Comparison of ENCODE assay signal across 1 cellular context in the genomic region with DNA sequence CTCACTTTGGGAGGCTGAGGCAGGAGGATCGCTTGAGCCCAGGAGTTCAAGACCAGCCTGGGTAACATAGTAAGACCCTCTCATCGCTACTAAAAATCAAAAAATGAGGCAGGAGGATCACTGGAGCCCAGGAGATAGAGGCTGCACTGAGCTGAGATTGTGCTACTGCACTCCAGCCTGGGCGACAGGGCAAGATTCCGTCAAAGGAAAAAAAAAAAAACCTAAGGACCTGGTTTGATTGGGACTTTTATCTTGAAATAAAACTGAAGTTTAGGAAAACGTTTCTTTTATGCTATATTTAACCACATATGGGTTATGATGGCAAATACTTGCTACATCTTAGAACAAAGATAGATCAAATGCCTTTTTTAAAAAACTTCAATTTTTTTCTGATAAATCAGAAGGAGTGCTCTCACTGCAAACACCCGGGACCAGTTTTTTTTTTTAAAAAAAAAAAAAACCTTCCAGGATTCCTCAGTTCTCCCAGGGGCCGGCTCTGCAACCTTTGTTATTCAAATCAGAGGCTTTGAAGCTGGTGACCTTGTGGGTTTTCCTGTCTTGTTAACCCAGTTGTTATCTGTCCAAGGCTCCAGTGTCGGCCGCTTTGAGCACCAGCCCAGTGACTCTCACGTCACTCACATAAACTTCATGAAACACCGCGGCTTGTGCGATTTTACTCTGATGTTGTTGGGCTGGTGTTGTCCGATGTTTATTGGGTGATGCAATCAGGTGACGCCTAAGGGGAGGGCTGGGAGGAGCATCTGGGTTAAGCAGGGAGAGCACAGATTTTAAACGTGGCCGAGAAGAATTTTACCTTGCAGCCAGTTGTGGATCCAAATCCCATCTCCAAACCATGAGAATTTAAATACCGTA.
TF ChIP-seq lines count a peak whose summit lies in the region.

No MANE protein-coding gene starts in this region.

TF ChIP-seq in HepG2, 621 proteins besides CTCF, POLR2A, EP300 and RAD21 (continued from another document and continues in another):
- TF ChIP-seq, protein P1, sequence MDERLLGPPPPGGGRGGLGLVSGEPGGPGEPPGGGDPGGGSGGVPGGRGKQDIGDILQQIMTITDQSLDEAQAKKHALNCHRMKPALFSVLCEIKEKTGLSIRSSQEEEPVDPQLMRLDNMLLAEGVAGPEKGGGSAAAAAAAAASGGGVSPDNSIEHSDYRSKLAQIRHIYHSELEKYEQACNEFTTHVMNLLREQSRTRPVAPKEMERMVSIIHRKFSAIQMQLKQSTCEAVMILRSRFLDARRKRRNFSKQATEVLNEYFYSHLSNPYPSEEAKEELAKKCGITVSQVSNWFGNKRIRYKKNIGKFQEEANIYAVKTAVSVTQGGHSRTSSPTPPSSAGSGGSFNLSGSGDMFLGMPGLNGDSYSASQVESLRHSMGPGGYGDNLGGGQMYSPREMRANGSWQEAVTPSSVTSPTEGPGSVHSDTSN (CRISPR knock-in tag; IDR thresholded peaks at IDR 0.05), result peak; percentile 63
- TF ChIP-seq, protein P2, sequence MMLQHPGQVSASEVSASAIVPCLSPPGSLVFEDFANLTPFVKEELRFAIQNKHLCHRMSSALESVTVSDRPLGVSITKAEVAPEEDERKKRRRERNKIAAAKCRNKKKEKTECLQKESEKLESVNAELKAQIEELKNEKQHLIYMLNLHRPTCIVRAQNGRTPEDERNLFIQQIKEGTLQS (CRISPR knock-in tag; IDR thresholded peaks at IDR 0.05), result peak; percentile 93
- no peak for TF ChIP-seq POLR2G (IDR thresholded peaks at IDR 0.05; ENCODE audit: low read depth, low read length)
- peak; percentile 16 to 84; a peak in 3 of 4 replicates for TF ChIP-seq NR2F1 (CRISPR knock-in tag; IDR thresholded peaks at IDR 0.05)
- TF ChIP-seq ASH2L (IDR thresholded peaks at IDR 0.05; ENCODE audit: insufficient read length, low read depth, low read length), result peak; percentile 48
- TF ChIP-seq EZH2 (conservative IDR thresholded peaks at IDR 0.05; ENCODE audit: low read depth, low read length), result no peak
- TF ChIP-seq SCMH1 (CRISPR knock-in tag; IDR thresholded peaks at IDR 0.05; ENCODE audit: borderline replicate concordance), result no peak
- TF ChIP-seq ZBTB8A (CRISPR knock-in tag; IDR thresholded peaks at IDR 0.05; ENCODE audit: borderline replicate concordance, low read depth), result no peak
- TF ChIP-seq, protein P3, sequence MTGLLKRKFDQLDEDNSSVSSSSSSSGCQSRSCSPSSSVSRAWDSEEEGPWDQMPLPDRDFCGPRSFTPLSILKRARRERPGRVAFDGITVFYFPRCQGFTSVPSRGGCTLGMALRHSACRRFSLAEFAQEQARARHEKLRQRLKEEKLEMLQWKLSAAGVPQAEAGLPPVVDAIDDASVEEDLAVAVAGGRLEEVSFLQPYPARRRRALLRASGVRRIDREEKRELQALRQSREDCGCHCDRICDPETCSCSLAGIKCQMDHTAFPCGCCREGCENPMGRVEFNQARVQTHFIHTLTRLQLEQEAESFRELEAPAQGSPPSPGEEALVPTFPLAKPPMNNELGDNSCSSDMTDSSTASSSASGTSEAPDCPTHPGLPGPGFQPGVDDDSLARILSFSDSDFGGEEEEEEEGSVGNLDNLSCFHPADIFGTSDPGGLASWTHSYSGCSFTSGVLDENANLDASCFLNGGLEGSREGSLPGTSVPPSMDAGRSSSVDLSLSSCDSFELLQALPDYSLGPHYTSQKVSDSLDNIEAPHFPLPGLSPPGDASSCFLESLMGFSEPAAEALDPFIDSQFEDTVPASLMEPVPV (CRISPR knock-in tag; IDR thresholded peaks at IDR 0.05), result no peak
- no peak for TF ChIP-seq ZFAT (CRISPR knock-in tag; conservative IDR thresholded peaks at IDR 0.05)
- TF ChIP-seq, protein P4, sequence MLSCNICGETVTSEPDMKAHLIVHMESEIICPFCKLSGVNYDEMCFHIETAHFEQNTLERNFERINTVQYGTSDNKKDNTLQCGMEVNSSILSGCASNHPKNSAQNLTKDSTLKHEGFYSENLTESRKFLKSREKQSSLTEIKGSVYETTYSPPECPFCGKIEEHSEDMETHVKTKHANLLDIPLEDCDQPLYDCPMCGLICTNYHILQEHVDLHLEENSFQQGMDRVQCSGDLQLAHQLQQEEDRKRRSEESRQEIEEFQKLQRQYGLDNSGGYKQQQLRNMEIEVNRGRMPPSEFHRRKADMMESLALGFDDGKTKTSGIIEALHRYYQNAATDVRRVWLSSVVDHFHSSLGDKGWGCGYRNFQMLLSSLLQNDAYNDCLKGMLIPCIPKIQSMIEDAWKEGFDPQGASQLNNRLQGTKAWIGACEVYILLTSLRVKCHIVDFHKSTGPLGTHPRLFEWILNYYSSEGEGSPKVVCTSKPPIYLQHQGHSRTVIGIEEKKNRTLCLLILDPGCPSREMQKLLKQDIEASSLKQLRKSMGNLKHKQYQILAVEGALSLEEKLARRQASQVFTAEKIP (CRISPR knock-in tag; IDR thresholded peaks at IDR 0.05; ENCODE audit: borderline replicate concordance), result no peak
- TF ChIP-seq, protein P5, sequence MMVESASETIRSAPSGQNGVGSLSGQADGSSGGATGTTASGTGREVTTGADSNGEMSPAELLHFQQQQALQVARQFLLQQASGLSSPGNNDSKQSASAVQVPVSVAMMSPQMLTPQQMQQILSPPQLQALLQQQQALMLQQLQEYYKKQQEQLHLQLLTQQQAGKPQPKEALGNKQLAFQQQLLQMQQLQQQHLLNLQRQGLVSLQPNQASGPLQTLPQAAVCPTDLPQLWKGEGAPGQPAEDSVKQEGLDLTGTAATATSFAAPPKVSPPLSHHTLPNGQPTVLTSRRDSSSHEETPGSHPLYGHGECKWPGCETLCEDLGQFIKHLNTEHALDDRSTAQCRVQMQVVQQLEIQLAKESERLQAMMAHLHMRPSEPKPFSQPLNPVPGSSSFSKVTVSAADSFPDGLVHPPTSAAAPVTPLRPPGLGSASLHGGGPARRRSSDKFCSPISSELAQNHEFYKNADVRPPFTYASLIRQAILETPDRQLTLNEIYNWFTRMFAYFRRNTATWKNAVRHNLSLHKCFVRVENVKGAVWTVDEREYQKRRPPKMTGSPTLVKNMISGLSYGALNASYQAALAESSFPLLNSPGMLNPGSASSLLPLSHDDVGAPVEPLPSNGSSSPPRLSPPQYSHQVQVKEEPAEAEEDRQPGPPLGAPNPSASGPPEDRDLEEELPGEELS (CRISPR knock-in tag; IDR thresholded peaks at IDR 0.05), result peak; percentile 99
- TF ChIP-seq CC2D1A (CRISPR knock-in tag; IDR thresholded peaks at IDR 0.05), result no peak
- TF ChIP-seq ZNF510 (CRISPR knock-in tag; IDR thresholded peaks at IDR 0.05; ENCODE audit: low read depth), result no peak
- no peak for TF ChIP-seq REPIN1 (CRISPR knock-in tag; IDR thresholded peaks at IDR 0.05; ENCODE audit: borderline replicate concordance, low read depth)
- TF ChIP-seq HOXA3 (CRISPR knock-in tag; IDR thresholded peaks at IDR 0.05), result peak; percentile 90
- TF ChIP-seq, protein P6, sequence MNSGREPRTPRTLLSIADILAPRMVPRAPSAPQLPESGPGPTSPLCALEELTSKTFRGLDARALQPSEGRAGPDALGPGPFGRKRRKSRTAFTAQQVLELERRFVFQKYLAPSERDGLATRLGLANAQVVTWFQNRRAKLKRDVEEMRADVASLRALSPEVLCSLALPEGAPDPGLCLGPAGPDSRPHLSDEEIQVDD (CRISPR knock-in tag; IDR thresholded peaks at IDR 0.05; ENCODE audit: borderline replicate concordance), result no peak
- TF ChIP-seq JUN (CRISPR knock-in tag; IDR thresholded peaks at IDR 0.05), result no peak
- TF ChIP-seq ZNF768 (CRISPR knock-in tag; IDR thresholded peaks at IDR 0.05), result no peak
- TF ChIP-seq, protein P7, sequence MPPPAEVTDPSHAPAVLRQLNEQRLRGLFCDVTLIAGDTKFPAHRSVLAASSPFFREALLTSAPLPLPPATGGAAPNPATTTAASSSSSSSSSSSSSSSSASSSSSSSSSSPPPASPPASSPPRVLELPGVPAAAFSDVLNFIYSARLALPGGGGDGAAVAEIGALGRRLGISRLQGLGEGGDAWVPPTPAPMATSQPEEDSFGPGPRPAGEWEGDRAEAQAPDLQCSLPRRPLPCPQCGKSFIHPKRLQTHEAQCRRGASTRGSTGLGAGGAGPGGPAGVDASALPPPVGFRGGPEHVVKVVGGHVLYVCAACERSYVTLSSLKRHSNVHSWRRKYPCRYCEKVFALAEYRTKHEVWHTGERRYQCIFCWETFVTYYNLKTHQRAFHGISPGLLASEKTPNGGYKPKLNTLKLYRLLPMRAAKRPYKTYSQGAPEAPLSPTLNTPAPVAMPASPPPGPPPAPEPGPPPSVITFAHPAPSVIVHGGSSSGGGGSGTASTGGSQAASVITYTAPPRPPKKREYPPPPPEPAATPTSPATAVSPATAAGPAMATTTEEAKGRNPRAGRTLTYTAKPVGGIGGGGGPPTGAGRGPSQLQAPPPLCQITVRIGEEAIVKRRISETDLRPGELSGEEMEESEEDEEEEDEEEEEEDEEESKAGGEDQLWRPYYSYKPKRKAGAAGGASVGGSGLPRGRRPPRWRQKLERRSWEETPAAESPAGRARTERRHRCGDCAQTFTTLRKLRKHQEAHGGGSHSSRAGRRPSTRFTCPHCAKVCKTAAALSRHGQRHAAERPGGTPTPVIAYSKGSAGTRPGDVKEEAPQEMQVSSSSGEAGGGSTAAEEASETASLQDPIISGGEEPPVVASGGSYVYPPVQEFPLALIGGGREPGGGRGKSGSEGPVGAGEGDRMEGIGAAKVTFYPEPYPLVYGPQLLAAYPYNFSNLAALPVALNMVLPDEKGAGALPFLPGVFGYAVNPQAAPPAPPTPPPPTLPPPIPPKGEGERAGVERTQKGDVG (CRISPR knock-in tag; IDR thresholded peaks at IDR 0.05; ENCODE audit: borderline replicate concordance), result no peak
- TF ChIP-seq CREM (IDR thresholded peaks at IDR 0.05), result peak; percentile 89
- TF ChIP-seq CREM (CRISPR knock-in tag; IDR thresholded peaks at IDR 0.05), result no peak
- TF ChIP-seq FOSL2 (CRISPR knock-in tag; IDR thresholded peaks at IDR 0.05), result peak; percentile 85
- TF ChIP-seq MAFF (IDR thresholded peaks at IDR 0.05; ENCODE audit: low read depth, low read length), result no peak
- no peak for TF ChIP-seq DNMT1 (CRISPR knock-in tag; IDR thresholded peaks at IDR 0.05)
- no peak for TF ChIP-seq RBFOX2 (IDR thresholded peaks at IDR 0.05; ENCODE audit: low read depth, low read length)
- TF ChIP-seq, protein P8, sequence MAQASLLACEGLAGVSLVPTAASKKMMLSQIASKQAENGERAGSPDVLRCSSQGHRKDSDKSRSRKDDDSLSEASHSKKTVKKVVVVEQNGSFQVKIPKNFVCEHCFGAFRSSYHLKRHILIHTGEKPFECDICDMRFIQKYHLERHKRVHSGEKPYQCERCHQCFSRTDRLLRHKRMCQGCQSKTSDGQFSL (CRISPR knock-in tag; IDR thresholded peaks at IDR 0.05), result no peak
- TF ChIP-seq, protein P9, sequence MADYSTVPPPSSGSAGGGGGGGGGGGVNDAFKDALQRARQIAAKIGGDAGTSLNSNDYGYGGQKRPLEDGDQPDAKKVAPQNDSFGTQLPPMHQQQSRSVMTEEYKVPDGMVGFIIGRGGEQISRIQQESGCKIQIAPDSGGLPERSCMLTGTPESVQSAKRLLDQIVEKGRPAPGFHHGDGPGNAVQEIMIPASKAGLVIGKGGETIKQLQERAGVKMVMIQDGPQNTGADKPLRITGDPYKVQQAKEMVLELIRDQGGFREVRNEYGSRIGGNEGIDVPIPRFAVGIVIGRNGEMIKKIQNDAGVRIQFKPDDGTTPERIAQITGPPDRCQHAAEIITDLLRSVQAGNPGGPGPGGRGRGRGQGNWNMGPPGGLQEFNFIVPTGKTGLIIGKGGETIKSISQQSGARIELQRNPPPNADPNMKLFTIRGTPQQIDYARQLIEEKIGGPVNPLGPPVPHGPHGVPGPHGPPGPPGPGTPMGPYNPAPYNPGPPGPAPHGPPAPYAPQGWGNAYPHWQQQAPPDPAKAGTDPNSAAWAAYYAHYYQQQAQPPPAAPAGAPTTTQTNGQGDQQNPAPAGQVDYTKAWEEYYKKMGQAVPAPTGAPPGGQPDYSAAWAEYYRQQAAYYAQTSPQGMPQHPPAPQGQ (CRISPR knock-in tag; IDR thresholded peaks at IDR 0.05; ENCODE audit: borderline replicate concordance), result no peak
- no peak for TF ChIP-seq RFX3 (CRISPR knock-in tag; IDR thresholded peaks at IDR 0.05)
- peak; percentile 48; the same call in 1 of the 2 replicates for TF ChIP-seq TARDBP (CRISPR knock-in tag; IDR thresholded peaks at IDR 0.05)
- TF ChIP-seq ZNF747 (CRISPR knock-in tag; IDR thresholded peaks at IDR 0.05; ENCODE audit: borderline replicate concordance), result no peak
- TF ChIP-seq SIX1 (CRISPR knock-in tag; IDR thresholded peaks at IDR 0.05; ENCODE audit: borderline replicate concordance), result no peak
- no peak for TF ChIP-seq ELF4 (CRISPR knock-in tag; IDR thresholded peaks at IDR 0.05; ENCODE audit: borderline replicate concordance)
- TF ChIP-seq MBNL3 (CRISPR knock-in tag; conservative IDR thresholded peaks at IDR 0.05), result no peak
- TF ChIP-seq AKAP8 (CRISPR knock-in tag; IDR thresholded peaks at IDR 0.05), result no peak
- TF ChIP-seq, protein P10, sequence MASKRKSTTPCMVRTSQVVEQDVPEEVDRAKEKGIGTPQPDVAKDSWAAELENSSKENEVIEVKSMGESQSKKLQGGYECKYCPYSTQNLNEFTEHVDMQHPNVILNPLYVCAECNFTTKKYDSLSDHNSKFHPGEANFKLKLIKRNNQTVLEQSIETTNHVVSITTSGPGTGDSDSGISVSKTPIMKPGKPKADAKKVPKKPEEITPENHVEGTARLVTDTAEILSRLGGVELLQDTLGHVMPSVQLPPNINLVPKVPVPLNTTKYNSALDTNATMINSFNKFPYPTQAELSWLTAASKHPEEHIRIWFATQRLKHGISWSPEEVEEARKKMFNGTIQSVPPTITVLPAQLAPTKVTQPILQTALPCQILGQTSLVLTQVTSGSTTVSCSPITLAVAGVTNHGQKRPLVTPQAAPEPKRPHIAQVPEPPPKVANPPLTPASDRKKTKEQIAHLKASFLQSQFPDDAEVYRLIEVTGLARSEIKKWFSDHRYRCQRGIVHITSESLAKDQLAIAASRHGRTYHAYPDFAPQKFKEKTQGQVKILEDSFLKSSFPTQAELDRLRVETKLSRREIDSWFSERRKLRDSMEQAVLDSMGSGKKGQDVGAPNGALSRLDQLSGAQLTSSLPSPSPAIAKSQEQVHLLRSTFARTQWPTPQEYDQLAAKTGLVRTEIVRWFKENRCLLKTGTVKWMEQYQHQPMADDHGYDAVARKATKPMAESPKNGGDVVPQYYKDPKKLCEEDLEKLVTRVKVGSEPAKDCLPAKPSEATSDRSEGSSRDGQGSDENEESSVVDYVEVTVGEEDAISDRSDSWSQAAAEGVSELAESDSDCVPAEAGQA (IDR thresholded peaks at IDR 0.05; ENCODE audit: low read depth), result peak; percentile 76; the same call in 1 of the 2 replicates
- TF ChIP-seq, protein P10 (CRISPR knock-in tag; IDR thresholded peaks at IDR 0.05; ENCODE audit: borderline replicate concordance), result no peak
